9 cellular contexts compared by ENCODE assay signal in the genomic region with DNA sequence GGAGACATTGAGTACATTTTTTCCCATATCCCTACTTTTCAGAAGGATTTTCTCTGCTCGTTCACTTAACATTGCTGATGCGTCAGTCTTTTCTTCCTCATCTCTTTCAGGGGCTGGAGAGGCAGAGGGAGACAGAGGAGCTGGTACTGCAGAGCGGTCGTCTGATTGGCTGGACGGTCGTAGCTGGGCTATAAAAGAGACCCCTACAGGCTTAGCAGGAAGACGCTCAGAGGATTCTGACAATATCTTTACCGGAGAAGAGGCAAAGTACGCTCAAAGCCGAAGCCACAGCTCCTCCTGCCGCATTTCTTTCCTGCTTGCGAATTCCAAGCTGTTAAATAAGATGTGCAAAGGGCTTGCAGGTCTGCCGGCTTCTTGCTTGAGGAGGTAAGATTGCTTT. TPM values are rescaled to one million over a fixed set of nuclear protein-coding genes. Genes with fewer than 3 reads are reported as not detected.
DNase-seq lines count a peak whose midpoint lies in the region; ATAC-seq and TF ChIP-seq lines count a peak whose summit lies in the region.
"Had no signal": no experiment of that assay in that cellular context is flagged by ENCODE, and none has a peak within 500 bp of the region (broad histone marks: within the 10 kb centered on the region; RNA-seq: fewer than 3 reads in every experiment).

Gene RGS4, plus strand, starts transcription at position 220 of the 400 bp plus-strand sequence. Its CDS starts 124 bp downstream, at position 344.

- intact Hi-C loops in testis (cut with DNase I; ENCODE audit: low total_unique reads), result no loop called here

- TF ChIP-seq POLR2A in testis (IDR thresholded peaks at IDR 0.05), result no peak

- H3K36me3 ChIP-seq in testis (ENCODE audit: low read depth, missing control alignments), result no peaks in the 10 kb centered on the region

- DNase-seq in NCI-H2227 treated with DMSO at 0.1 percent for 48 hours (lab: John Stamatoyannopoulos, UW) (peak; percentile 93), coronary artery (ENCODE audit: low spot score) (peak; percentile 78), left kidney (ENCODE audit: low read depth, low spot score) (peak; percentile 96), testis (peak; percentile 81), NCI-H2029 (lab: John Stamatoyannopoulos, UW) (no peak)
- no peak for DNase-seq in activated CD4-positive, CD25-positive, alpha-beta regulatory T cell (lab: John Stamatoyannopoulos, UW)

- no peak for ATAC-seq in HG02973 (IDR thresholded peaks at IDR 0.05; ENCODE audit: unreplicated experiment)

- H3K4me1 ChIP-seq in testis, result no peaks in the 10 kb centered on the region

- no peaks in the 10 kb centered on the region for H3K9me3 ChIP-seq in testis

- H3K27ac ChIP-seq in C4-2B (no peak within 1 kb of the TSS), coronary artery (peak within 1 kb of the TSS; percentile 63 to 78), testis (no peak within 1 kb of the TSS)
- H3K27ac ChIP-seq: epithelial cell of prostate had no signal

- no peaks in the 10 kb centered on the region for H3K27me3 ChIP-seq in testis

- 1 to 4% methylated on average over 13 of the region's 13 CpGs for WGBS in testis, 2 donors

- H3K4me3 ChIP-seq in coronary artery (peak within 1 kb of the TSS; percentile 75), testis (no peak within 1 kb of the TSS)

- peak; percentile 56 for TF ChIP-seq CTCF in C4-2B (conservative IDR thresholded peaks at IDR 0.05)
- no peak for TF ChIP-seq CTCF in coronary artery (IDR thresholded peaks at IDR 0.05)
- peak; percentile 8 to 41 (median 31) for TF ChIP-seq CTCF in testis (IDR thresholded peaks at IDR 0.05)

RNA-seq across cellular contexts. Expression of gene RGS4, which starts in this region (rescaled TPM):
- 1 to 10 TPM; 3.4 to 3.5 TPM for total RNA-seq in testis
- polyA plus RNA-seq in testis (ENCODE audit: insufficient read depth, low read depth, low replicate concordance), result 8.9 TPM

Comparison
In these comparisons a context has a peak if more than half of its experiments do, and no peak if none do; other contexts are left out.
1. H3K27ac ChIP-seq: peak in coronary artery (2 of 2); none in C4-2B (single experiment) and testis (0 of 2).
2. DNase-seq: peak in NCI-H2227 treated with DMSO at 0.1 percent for 48 hours (single experiment), coronary artery (single experiment), left kidney (single experiment) and testis (single experiment); none in NCI-H2029 (single experiment) and activated CD4-positive, CD25-positive, alpha-beta regulatory T cell (0 of 4).